8 cellular contexts compared by ENCODE assay signal in the genomic region with DNA sequence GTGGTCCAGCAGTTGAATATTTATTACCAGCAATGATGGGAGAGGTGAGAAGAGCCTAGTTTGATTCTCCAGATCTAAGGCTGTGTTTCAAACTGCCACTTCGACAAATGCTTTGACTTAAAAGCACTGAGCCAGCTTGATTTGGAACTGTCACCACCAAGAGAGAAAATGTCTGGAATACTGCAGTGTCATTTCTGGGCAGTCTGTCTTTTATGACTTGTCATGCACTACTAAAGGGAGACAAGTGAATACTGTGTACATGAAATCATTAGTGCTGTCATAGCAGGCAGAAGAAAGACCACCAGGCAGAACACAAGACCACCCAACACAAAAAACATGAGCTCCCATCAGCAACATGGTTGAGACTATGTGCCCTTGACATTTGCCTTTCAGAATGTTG.
"Had no signal": no experiment of that assay in that cellular context is flagged by ENCODE, and none has a peak within 500 bp of the region (broad histone marks: within the 10 kb centered on the region; RNA-seq: fewer than 3 reads in every experiment).

No MANE protein-coding gene starts in this region.

- ATAC-seq: GM12878 had no signal

- FAIRE-seq: G401.6, GM12878, GM12891, GM12892, GM18507, GM19239 had no signal

- H3K4me3 ChIP-seq: GM12878 had no signal

- DNase-seq: GDM1, GF-D8 had no signal
